ENCODE assay signal across 1 cellular context in genomic region chr10:97140284-97140846, GRCh38.
TF ChIP-seq lines count a peak whose summit lies in the region.

No MANE protein-coding gene starts in this region.

TF ChIP-seq in HCT116, 20 proteins besides CTCF, POLR2A, EP300 and RAD21 (continued from another document):
- TF ChIP-seq ZFX (IDR thresholded peaks at IDR 0.05) (no peak), TCF7L2 (IDR thresholded peaks at IDR 0.05; ENCODE audit: borderline replicate concordance, extremely low read depth, insufficient read depth, insufficient read length) (peak; percentile 56), EZH2phosphoT487 (IDR thresholded peaks at IDR 0.05; ENCODE audit: borderline replicate concordance) (no peak)
